10 cellular contexts compared by ENCODE assay signal in the genomic region with DNA sequence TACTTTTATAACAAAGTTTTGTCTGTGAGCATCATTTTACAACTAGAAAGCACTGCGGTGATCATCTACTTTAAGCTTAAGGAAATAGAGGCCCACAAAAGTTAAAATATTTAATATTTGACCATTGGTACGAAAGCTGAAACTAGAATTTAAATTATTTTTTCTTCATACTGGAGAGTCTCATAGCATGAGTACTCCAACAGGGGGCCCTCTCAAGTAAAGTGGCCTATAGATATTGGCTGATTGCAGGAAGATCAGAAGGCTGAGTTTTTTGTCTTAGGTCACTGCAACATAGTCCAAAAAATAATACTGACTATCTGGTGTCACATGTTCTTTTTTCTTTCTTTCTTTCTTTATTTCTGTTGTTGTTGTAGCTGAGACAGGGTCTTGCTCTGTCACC.
A peak's percentile ranks its signal among the peaks of the same experiment; 100 is the strongest.
DNase-seq lines count a peak whose midpoint lies in the region; ATAC-seq, FAIRE-seq and TF ChIP-seq lines count a peak whose summit lies in the region.
"Had no signal": no experiment of that assay in that cellular context is flagged by ENCODE, and none has a peak within 500 bp of the region (broad histone marks: within the 10 kb centered on the region; RNA-seq: fewer than 3 reads in every experiment).

No MANE protein-coding gene starts in this region.

- peak overlapping the region; percentile 73 to 94 (median 88) for H3K27ac Mint-ChIP-seq in nephron

- H3K27me3 ChIP-seq in adipocyte (replicated peaks; ENCODE audit: control insufficient read depth, insufficient read depth, low read length) (no peaks in the 10 kb centered on the region), stomach (no peaks in the 10 kb centered on the region)

- no peaks in the 10 kb centered on the region for H3K27me3 Mint-ChIP-seq in nephron (ENCODE audit: low read depth)

- peak overlapping the region; percentile 62 for H3K4me3 ChIP-seq in adipocyte (ENCODE audit: low read length)
- no peak overlapping the region for H3K4me3 ChIP-seq in stomach
- H3K4me3 ChIP-seq: prostate gland had no signal

- H3K9me3 ChIP-seq in adipocyte (ENCODE audit: control insufficient read depth, low read length), result no peaks in the 10 kb centered on the region
- H3K9me3 ChIP-seq in stomach, result no peaks in the 10 kb centered on the region
- H3K9me3 ChIP-seq: prostate gland had no signal

- TF ChIP-seq CTCF in nephron (IDR thresholded peaks at IDR 0.05; ENCODE audit: unreplicated experiment in 3 of 3) (peak in 2 of 3 experiments; percentile 18 to 34), stomach (IDR thresholded peaks at IDR 0.05) (no peak)

- H3K9me3 Mint-ChIP-seq in nephron, result no peaks in the 10 kb centered on the region

- TF ChIP-seq POLR2A in stomach (IDR thresholded peaks at IDR 0.05), result no peak

- H3K4me1 ChIP-seq in adipocyte (ENCODE audit: control insufficient read depth, insufficient read depth, low read length) (peaks cover 38% of the 10 kb centered on the region), stomach (peaks cover 0 to 10% (median 10%) of the 10 kb centered on the region in 4 donors)
- H3K4me1 ChIP-seq: prostate gland had no signal

- peaks cover 54% of the 10 kb centered on the region for H3K4me1 Mint-ChIP-seq in nephron

- ATAC-seq in HG02798 (IDR thresholded peaks at IDR 0.05; ENCODE audit: poor library complexity, unreplicated experiment) (peak; percentile 36), HG03342 (IDR thresholded peaks at IDR 0.05; ENCODE audit: unreplicated experiment) (no peak)

- no peaks in the 10 kb centered on the region for H3K36me3 ChIP-seq in adipocyte (ENCODE audit: control insufficient read depth, insufficient read depth, low read length, severe bottlenecking)
- no peaks in the 10 kb centered on the region for H3K36me3 ChIP-seq in stomach
- H3K36me3 ChIP-seq: prostate gland had no signal

- no peak for TF ChIP-seq EP300 in stomach (IDR thresholded peaks at IDR 0.05)

- DNase-seq in EL (peak; percentile 25), adipocyte (ENCODE audit: low read depth) (no peak), NCI-H1930 (lab: John Stamatoyannopoulos, UW) (no peak), stomach (no peak), frontal cortex (ENCODE audit: low spot score in 2 of 2) (no peak)
- DNase-seq: activated CD8-positive, alpha-beta memory T cell treated with anti-CD3 and anti-CD28 coated beads, Interleukin-2, amount 50 U/mL, for 48 hours had no signal

- 84 to 94% (median 89%) methylated on average over 2 of the region's 2 CpGs for WGBS in stomach, 5 donors

- no peak overlapping the region for H3K27ac ChIP-seq in stomach
- H3K27ac ChIP-seq: prostate gland had no signal

- no peak for FAIRE-seq in frontal cortex (lab: Jason Lieb, UNC)

- intact Hi-C loops in stomach (cut with DNase I; ENCODE audit: low total_unique reads), result no loop called here

- H3K4me3 Mint-ChIP-seq in nephron, result no peak overlapping the region

- no peak overlapping the region for H3K9ac ChIP-seq in adipocyte (ENCODE audit: low read length)

- H3K36me3 Mint-ChIP-seq in nephron (ENCODE audit: low read depth), result no peaks in the 10 kb centered on the region

Comparison
In these comparisons a context has a peak if more than half of its experiments do, and no peak if none do; other contexts are left out.
1. CTCF ChIP-seq: peak in nephron (2 of 3); none in stomach (0 of 7).